Comparison of ENCODE assay signal across 12 cellular contexts in the genomic region with DNA sequence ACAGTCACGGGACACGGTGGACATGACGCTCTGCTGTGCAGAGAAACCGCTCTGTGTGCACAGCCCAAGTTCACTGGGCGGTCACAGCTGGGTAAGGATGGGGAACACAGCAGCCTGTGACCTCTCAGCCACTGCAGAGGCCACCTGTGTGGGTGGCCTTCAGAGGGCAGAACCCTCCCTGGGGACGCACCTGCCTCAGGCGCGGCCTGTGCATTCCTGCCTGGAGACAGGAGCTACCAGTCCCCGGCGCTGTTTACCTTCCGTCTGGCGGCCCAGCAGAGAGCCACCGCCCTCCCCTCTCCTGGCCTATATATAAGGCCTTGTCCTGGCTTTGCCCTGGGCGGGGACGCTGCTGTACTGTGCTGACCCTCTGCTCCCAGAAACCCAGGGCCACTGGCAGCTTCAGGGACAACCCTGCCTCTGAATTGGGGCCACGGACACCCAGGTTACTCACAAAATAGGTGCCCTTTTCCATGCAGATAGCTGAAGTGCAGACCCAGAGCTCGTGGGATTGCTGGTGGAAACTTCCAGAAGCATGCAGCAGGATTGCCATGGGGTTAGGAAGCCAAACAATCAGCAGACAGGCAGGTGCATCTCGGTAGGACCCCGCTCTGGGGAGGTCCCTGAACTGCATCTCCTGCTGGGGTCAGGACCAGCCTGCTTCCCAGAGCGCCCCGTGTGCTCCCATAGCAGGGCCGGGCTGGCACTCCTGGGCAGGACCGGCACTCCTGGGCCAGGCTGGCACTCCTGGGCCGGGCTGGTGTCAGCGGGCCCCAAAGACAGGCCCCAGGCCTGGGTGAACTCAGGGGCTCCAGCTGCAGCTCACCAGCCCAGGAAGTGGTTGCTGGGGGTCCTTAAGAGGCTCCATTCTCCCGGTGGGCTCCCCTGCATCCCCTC.
DNase-seq lines count a peak whose midpoint lies in the region; ATAC-seq, FAIRE-seq and TF ChIP-seq lines count a peak whose summit lies in the region.
"Had no signal": no experiment of that assay in that cellular context is flagged by ENCODE, and none has a peak within 500 bp of the region (broad histone marks: within the 10 kb centered on the region; RNA-seq: fewer than 3 reads in every experiment).

No MANE protein-coding gene starts in this region.

- no peak overlapping the region for H3K27ac Mint-ChIP-seq in stimulated activated effector memory CD8-positive, alpha-beta T cell treated with anti-CD3 and anti-CD28 coated beads, Interleukin-12 subunit alpha, Interleukin-12 subunit beta, amount 100 ng/mL, for 72 hours
- H3K27ac Mint-ChIP-seq: activated T-helper 17 cell treated with anti-CD3 and anti-CD28 coated beads, Interleukin-2, amount 50 U/mL, for 72 hours had no signal

- POLR2A ChIA-PET in GM12878 (lab: Charles Lee): interaction anchor here (0.6 to 0.7 kb wide), 2 partner anchors 9 to 51 kb away, joined by 3 to 4 read pairs; no protein-coding TSS in a partner anchor

- H4K20me1 ChIP-seq in BLaER1: no peaks in the 10 kb centered on the region
- no peaks in the 10 kb centered on the region for H4K20me1 ChIP-seq in GM12878 (ENCODE audit: control insufficient read depth, insufficient read depth)

- ATAC-seq in GM12878 (peak; percentile 28; the same call in 2 of the 3 replicates), mucosa of descending colon (peak; percentile 92), SK-N-SH treated with all-trans-retinoic acid at 6 μM for 48 hours (no peak)
- no peak for ATAC-seq in stimulated activated effector memory CD8-positive, alpha-beta T cell treated with anti-CD3 and anti-CD28 coated beads, Interleukin-12 subunit alpha, Interleukin-12 subunit beta, amount 100 ng/mL, for 72 hours
- ATAC-seq: activated CD4-positive, CD25-positive, alpha-beta regulatory T cell treated with anti-CD3 and anti-CD28 coated beads, Interleukin-2, amount 50 U/mL, for 24 hours; activated T-helper 17 cell treated with anti-CD3 and anti-CD28 coated beads, Interleukin-2, amount 50 U/mL, for 72 hours; HCT116 had no signal

- no peak overlapping the region for H3K4me3 ChIP-seq in BLaER1
- no peak overlapping the region for H3K4me3 ChIP-seq in GM12878
- no peak overlapping the region for H3K4me3 ChIP-seq in mucosa of descending colon
- H3K4me3 ChIP-seq in effector memory CD4-positive, alpha-beta T cell (ENCODE audit: insufficient read depth, low read depth, low read length, poor library complexity, severe bottlenecking): no peak overlapping the region
- H3K4me3 ChIP-seq: right atrium auricular region had no signal

- no peak for TF ChIP-seq RAD21 in GM12878 (IDR thresholded peaks at IDR 0.05; ENCODE audit: insufficient read depth, low read depth, low read length)

- no peak for TF ChIP-seq EP300 in GM12878 (IDR thresholded peaks at IDR 0.05; ENCODE audit: borderline replicate concordance in 1 of 2, control insufficient read depth in 1 of 2, low read depth in 2 of 2, low read length in 2 of 2)

- H2AFZ ChIP-seq in GM12878 (ENCODE audit: control insufficient read depth, low read depth, low read length): no peak overlapping the region

- no peaks in the 10 kb centered on the region for H3K79me2 ChIP-seq in GM12878 (ENCODE audit: control insufficient read depth, insufficient read depth, low read length)

- H3K36me3 Mint-ChIP-seq in stimulated activated effector memory CD8-positive, alpha-beta T cell treated with anti-CD3 and anti-CD28 coated beads, Interleukin-12 subunit alpha, Interleukin-12 subunit beta, amount 100 ng/mL, for 72 hours: no peaks in the 10 kb centered on the region

- in situ Hi-C loops in GM12878 (cut with MboI): no loop called here

- H3K27me3 ChIP-seq in BLaER1 (no peaks in the 10 kb centered on the region), GM12878 (replicated peaks in 1 of 2; ENCODE audit: control insufficient read depth in 2 of 2, insufficient read depth in 2 of 2, low read length in 1 of 2) (no peaks in the 10 kb centered on the region)
- no peaks in the 10 kb centered on the region for H3K27me3 ChIP-seq in effector memory CD4-positive, alpha-beta T cell (replicated peaks; ENCODE audit: control insufficient read depth, insufficient read depth, low read length, poor library complexity, severe bottlenecking)
- H3K27me3 ChIP-seq: right atrium auricular region had no signal

- intact Hi-C loops in GM12878 (cut with micrococcal nuclease; ENCODE audit: unreplicated experiment) (no loop called here), mucosa of descending colon (cut with DNase I, micrococcal nuclease) (no loop called here)

- WGBS in GM12878 (ENCODE audit: insufficient coverage, insufficient replicate concordance, low lambda C conversion rate, missing lambda C conversion rate): 44% methylated on average over 26 of the region's 26 CpGs

- H3K27ac ChIP-seq in BLaER1: no peak overlapping the region
- H3K27ac ChIP-seq in GM12878 (ENCODE audit: control insufficient read depth, insufficient read depth): no peak overlapping the region
- H3K27ac ChIP-seq in effector memory CD4-positive, alpha-beta T cell (ENCODE audit: insufficient read depth, low read length, poor library complexity, severe bottlenecking): no peak overlapping the region
- H3K27ac ChIP-seq: right atrium auricular region had no signal

- H3K9ac ChIP-seq in BLaER1: no peak overlapping the region
- no peak overlapping the region for H3K9ac ChIP-seq in GM12878 (ENCODE audit: control insufficient read depth, insufficient read depth, low read length)

- H3K4me1 ChIP-seq in BLaER1 (peaks cover 84% of the 10 kb centered on the region), GM12878 (ENCODE audit: control insufficient read depth, insufficient read depth, low read length) (no peaks in the 10 kb centered on the region), mucosa of descending colon (ENCODE audit: low read depth) (peaks cover 25% of the 10 kb centered on the region)
- H3K4me1 ChIP-seq in effector memory CD4-positive, alpha-beta T cell (ENCODE audit: control insufficient read depth, insufficient read depth, low read length, poor library complexity, severe bottlenecking): no peaks in the 10 kb centered on the region

- no peaks in the 10 kb centered on the region for H3K9me3 Mint-ChIP-seq in stimulated activated effector memory CD8-positive, alpha-beta T cell treated with anti-CD3 and anti-CD28 coated beads, Interleukin-12 subunit alpha, Interleukin-12 subunit beta, amount 100 ng/mL, for 72 hours
- H3K9me3 Mint-ChIP-seq: activated T-helper 17 cell treated with anti-CD3 and anti-CD28 coated beads, Interleukin-2, amount 50 U/mL, for 72 hours had no signal

- H3K4me1 Mint-ChIP-seq in stimulated activated effector memory CD8-positive, alpha-beta T cell treated with anti-CD3 and anti-CD28 coated beads, Interleukin-12 subunit alpha, Interleukin-12 subunit beta, amount 100 ng/mL, for 72 hours: peaks cover 25% of the 10 kb centered on the region
- H3K4me1 Mint-ChIP-seq: activated T-helper 17 cell treated with anti-CD3 and anti-CD28 coated beads, Interleukin-2, amount 50 U/mL, for 72 hours had no signal

- H3K36me3 ChIP-seq in BLaER1 (no peaks in the 10 kb centered on the region), GM12878 (ENCODE audit: control insufficient read depth in 2 of 2, insufficient read depth in 2 of 2, low read length in 1 of 2) (no peaks in the 10 kb centered on the region), mucosa of descending colon (ENCODE audit: low read depth) (no peaks in the 10 kb centered on the region)
- H3K36me3 ChIP-seq in effector memory CD4-positive, alpha-beta T cell (ENCODE audit: control insufficient read depth, insufficient read depth, low read length): no peaks in the 10 kb centered on the region
- H3K36me3 ChIP-seq: right atrium auricular region had no signal

- no peak for TF ChIP-seq POLR2A in GM12878 (IDR thresholded peaks at IDR 0.05; ENCODE audit: low read depth, low read length)

- SMC1A ChIA-PET in GM12878 (lab: Charles Lee; ENCODE audit: uncharacterized antibody, unreplicated experiment): no interaction called here

- FAIRE-seq in GM12878 (lab: Jason Lieb, UNC): no peak

- H3K4me3 Mint-ChIP-seq in stimulated activated effector memory CD8-positive, alpha-beta T cell treated with anti-CD3 and anti-CD28 coated beads, Interleukin-12 subunit alpha, Interleukin-12 subunit beta, amount 100 ng/mL, for 72 hours: no peak overlapping the region
- H3K4me3 Mint-ChIP-seq: activated T-helper 17 cell treated with anti-CD3 and anti-CD28 coated beads, Interleukin-2, amount 50 U/mL, for 72 hours had no signal

- RAD21 ChIA-PET in GM12878 (lab: Charles Lee; ENCODE audit: unreplicated experiment): no interaction called here

- DNase-seq in NCI-H1417 (lab: John Stamatoyannopoulos, UW) (peak; percentile 47 to 96 (median 89)), GM12878 (ENCODE audit: low read depth, low spot score) (no peak), mucosa of descending colon (peak; percentile 87 to 89 (median 89)), MV-4-11 (lab: John Stamatoyannopoulos, UW) (no peak)
- DNase-seq in effector memory CD4-positive, alpha-beta T cell: no peak
- DNase-seq in stimulated activated effector memory CD8-positive, alpha-beta T cell treated with anti-CD3 and anti-CD28 coated beads, Interleukin-12 subunit alpha, Interleukin-12 subunit beta, amount 100 ng/mL, for 72 hours (ENCODE audit: low spot score in 2 of 2): no peak

- TF ChIP-seq CTCF in GM12878 (IDR thresholded peaks at IDR 0.05 in 2 of 3, conservative IDR thresholded peaks at IDR 0.05 in 1 of 3; ENCODE audit: control insufficient read depth in 2 of 3, extremely low read depth in 1 of 3, insufficient read depth in 1 of 3, low read depth in 3 of 3, low read length in 3 of 3): no peak
- no peak for TF ChIP-seq CTCF in mucosa of descending colon (IDR thresholded peaks at IDR 0.05)

- no TSS peak for BruUV-seq in GM12878 (replicated peaks; lab: Mats Ljungman, UMichigan)

- CTCF ChIA-PET in GM12878 (lab: Yijun Ruan, JAX): interaction anchor here (0.8 kb wide), 1 partner anchor 28 kb away, joined by 3 read pairs; no protein-coding TSS in a partner anchor

- H3K4me2 ChIP-seq in BLaER1: peak overlapping the region; percentile 19; the same call in 1 of the 2 replicates
- no peak overlapping the region for H3K4me2 ChIP-seq in GM12878 (ENCODE audit: control insufficient read depth, insufficient read depth)

- H3K9me3 ChIP-seq in BLaER1 (no peaks in the 10 kb centered on the region; the same call in 1 of the 2 replicates), GM12878 (replicated peaks; ENCODE audit: control insufficient read depth, insufficient read depth, low read length) (no peaks in the 10 kb centered on the region), mucosa of descending colon (no peaks in the 10 kb centered on the region)
- H3K9me3 ChIP-seq in effector memory CD4-positive, alpha-beta T cell (ENCODE audit: control insufficient read depth, low read length): no peaks in the 10 kb centered on the region
- H3K9me3 ChIP-seq: right atrium auricular region had no signal

TF ChIP-seq in GM12878, 131 proteins besides CTCF, POLR2A, EP300 and RAD21:
- TF ChIP-seq HDAC2 (IDR thresholded peaks at IDR 0.05) (no peak), NR2F1 (conservative IDR thresholded peaks at IDR 0.05) (peak; percentile 24; the same call in 1 of the 2 replicates)
TF ChIP-seq in GM12878: peak in this region for 1.

TF ChIP-seq in SK-N-SH treated with all-trans-retinoic acid at 6 μM for 48 hours, 23 proteins besides CTCF, POLR2A, EP300 and RAD21 (continues in another document):
- TF ChIP-seq ZNF70 (CRISPR knock-in tag; IDR thresholded peaks at IDR 0.05): no peak

Comparison
In these comparisons a context has a peak if more than half of its experiments do, and no peak if none do; other contexts are left out.
1. DNase-seq: peak in NCI-H1417 (3 of 3) and mucosa of descending colon (3 of 3); none in GM12878 (single experiment), MV-4-11 (single experiment), effector memory CD4-positive, alpha-beta T cell (0 of 3) and stimulated activated effector memory CD8-positive, alpha-beta T cell treated with anti-CD3 and anti-CD28 coated beads, Interleukin-12 subunit alpha, Interleukin-12 subunit beta, amount 100 ng/mL, for 72 hours (0 of 2).
2. ATAC-seq: peak in GM12878 (single experiment) and mucosa of descending colon (single experiment); none in stimulated activated effector memory CD8-positive, alpha-beta T cell treated with anti-CD3 and anti-CD28 coated beads, Interleukin-12 subunit alpha, Interleukin-12 subunit beta, amount 100 ng/mL, for 72 hours (single experiment) and SK-N-SH treated with all-trans-retinoic acid at 6 μM for 48 hours (single experiment).